Comparison of ENCODE assay signal across 30 cellular contexts in the genomic region with DNA sequence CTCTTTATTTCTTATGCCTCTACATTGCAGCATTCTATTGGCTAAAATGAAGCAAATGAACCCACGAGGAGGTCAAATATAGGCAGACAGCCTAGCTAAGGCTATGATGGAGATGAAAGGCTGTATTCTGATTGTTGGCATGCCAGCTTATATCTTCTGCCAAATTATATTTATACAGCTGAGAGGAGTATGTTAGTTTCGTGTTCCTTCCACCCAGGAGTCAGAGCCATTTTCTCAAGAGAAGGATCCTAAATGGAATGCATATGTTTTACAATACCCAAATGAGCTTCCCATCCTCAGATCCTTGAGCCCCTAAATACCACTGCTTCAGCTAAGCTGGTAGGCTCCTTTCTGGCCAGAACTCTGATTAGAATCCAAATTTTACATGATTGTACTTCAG.
"Had no signal": no experiment of that assay in that cellular context is flagged by ENCODE, and none has a peak within 500 bp of the region (broad histone marks: within the 10 kb centered on the region; RNA-seq: fewer than 3 reads in every experiment).

No MANE protein-coding gene starts in this region.

- H3K9me3 Mint-ChIP-seq: activated B cell treated with CpG ODN at 0.5 μM for 24 hours; activated CD8-positive, alpha-beta T cell treated with anti-CD3 and anti-CD28 coated beads for 36 hours; activated naive CD4-positive, alpha-beta T cell treated with anti-CD3 and anti-CD28 coated beads for 36 hours; activated naive CD4-positive, alpha-beta T cell treated with anti-CD3 and anti-CD28 coated beads, Interleukin-2, amount 50 U/mL, for 24 hours; activated naive CD8-positive, alpha-beta T cell treated with anti-CD3 and anti-CD28 coated beads for 36 hours; activated naive CD8-positive, alpha-beta T cell treated with anti-CD3 and anti-CD28 coated beads, Interleukin-2, amount 50 U/mL, for 24 hours; activated T-cell treated with anti-CD3 and anti-CD28 coated beads, Interleukin-2, amount 50 U/mL, for 4 hours; activated T-helper 17 cell treated with anti-CD3 and anti-CD28 coated beads, Interleukin-2, amount 50 U/mL, for 72 hours; endodermal cell; T-helper 2 cell treated with Interferon-gamma antibody and Interleukin-4, amounts not matched to agents 5 μg/mL and 100 μg/mL, for 36 hours had no signal

- H3K4me1 ChIP-seq: adrenal gland, body of pancreas, colonic mucosa, gastroesophageal sphincter had no signal

- H3K27me3 Mint-ChIP-seq: activated B cell treated with CpG ODN at 0.5 μM for 24 hours; activated naive CD8-positive, alpha-beta T cell treated with anti-CD3 and anti-CD28 coated beads, Interleukin-2, amount 50 U/mL, for 24 hours had no signal

- H3K27me3 ChIP-seq: adrenal gland, body of pancreas, colonic mucosa, gastroesophageal sphincter, heart right ventricle had no signal

- H3K4me3 Mint-ChIP-seq: activated B cell treated with CpG ODN at 0.5 μM for 24 hours; activated CD8-positive, alpha-beta T cell treated with anti-CD3 and anti-CD28 coated beads for 36 hours; activated naive CD4-positive, alpha-beta T cell treated with anti-CD3 and anti-CD28 coated beads for 36 hours; activated naive CD4-positive, alpha-beta T cell treated with anti-CD3 and anti-CD28 coated beads, Interleukin-2, amount 50 U/mL, for 24 hours; activated naive CD8-positive, alpha-beta T cell treated with anti-CD3 and anti-CD28 coated beads for 36 hours; activated naive CD8-positive, alpha-beta T cell treated with anti-CD3 and anti-CD28 coated beads, Interleukin-2, amount 50 U/mL, for 24 hours; activated T-cell treated with anti-CD3 and anti-CD28 coated beads, Interleukin-2, amount 50 U/mL, for 4 hours; activated T-helper 17 cell treated with anti-CD3 and anti-CD28 coated beads, Interleukin-2, amount 50 U/mL, for 72 hours; endodermal cell; T-helper 17 cell; T-helper 2 cell treated with Interferon-gamma antibody and Interleukin-4, amounts not matched to agents 5 μg/mL and 100 μg/mL, for 36 hours had no signal

- H3K4me1 Mint-ChIP-seq: activated B cell treated with CpG ODN at 0.5 μM for 24 hours; activated naive CD4-positive, alpha-beta T cell treated with anti-CD3 and anti-CD28 coated beads, Interleukin-2, amount 50 U/mL, for 24 hours; activated naive CD8-positive, alpha-beta T cell treated with anti-CD3 and anti-CD28 coated beads for 36 hours; activated naive CD8-positive, alpha-beta T cell treated with anti-CD3 and anti-CD28 coated beads, Interleukin-2, amount 50 U/mL, for 24 hours; activated T-helper 17 cell treated with anti-CD3 and anti-CD28 coated beads, Interleukin-2, amount 50 U/mL, for 72 hours had no signal

- ATAC-seq: activated CD4-positive, CD25-positive, alpha-beta regulatory T cell treated with anti-CD3 and anti-CD28 coated beads, Interleukin-2, amount 50 U/mL, for 24 hours; activated CD8-positive, alpha-beta T cell treated with anti-CD3 and anti-CD28 coated beads for 36 hours; activated naive CD8-positive, alpha-beta T cell treated with anti-CD3 and anti-CD28 coated beads, Interleukin-2, amount 50 U/mL, for 24 hours; activated T-cell treated with anti-CD3 and anti-CD28 coated beads, Interleukin-2, amount 50 U/mL, for 4 hours; activated T-helper 17 cell treated with anti-CD3 and anti-CD28 coated beads, Interleukin-2, amount 50 U/mL, for 72 hours; body of pancreas; esophagus mucosa; gastroesophageal sphincter; T-helper 17 cell had no signal

- H3K27ac ChIP-seq: adrenal gland, body of pancreas, colonic mucosa, gastroesophageal sphincter, WERI-Rb-1 had no signal

- H3K27ac Mint-ChIP-seq: activated B cell treated with CpG ODN at 0.5 μM for 24 hours; activated CD8-positive, alpha-beta T cell treated with anti-CD3 and anti-CD28 coated beads for 36 hours; activated naive CD4-positive, alpha-beta T cell treated with anti-CD3 and anti-CD28 coated beads for 36 hours; activated naive CD4-positive, alpha-beta T cell treated with anti-CD3 and anti-CD28 coated beads, Interleukin-2, amount 50 U/mL, for 24 hours; activated naive CD8-positive, alpha-beta T cell treated with anti-CD3 and anti-CD28 coated beads for 36 hours; activated naive CD8-positive, alpha-beta T cell treated with anti-CD3 and anti-CD28 coated beads, Interleukin-2, amount 50 U/mL, for 24 hours; activated T-helper 17 cell treated with anti-CD3 and anti-CD28 coated beads, Interleukin-2, amount 50 U/mL, for 72 hours; endodermal cell; T-helper 17 cell; T-helper 2 cell treated with Interferon-gamma antibody and Interleukin-4, amounts not matched to agents 5 μg/mL and 100 μg/mL, for 36 hours had no signal

- H3K36me3 ChIP-seq: adrenal gland, colonic mucosa, gastroesophageal sphincter, heart right ventricle, WERI-Rb-1 had no signal

- DNase-seq: activated B cell treated with CpG ODN at 0.5 μM for 24 hours; activated CD4-positive, alpha-beta T cell treated with anti-CD3 and anti-CD28 coated beads for 48 hours; activated CD4-positive, alpha-beta T cell treated with anti-CD3 and anti-CD28 coated beads, Interleukin-2, amount 50 U/mL, for 1 hour; activated CD4-positive, alpha-beta T cell treated with anti-CD3 and anti-CD28 coated beads, Interleukin-2, amount 50 U/mL, for 48 hours; activated CD8-positive, alpha-beta memory T cell treated with anti-CD3 and anti-CD28 coated beads for 24 hours; activated CD8-positive, alpha-beta T cell treated with anti-CD3 and anti-CD28 coated beads for 36 hours; activated effector memory CD4-positive, alpha-beta T cell treated with Interleukin-2 at 50 U/mL for 16 hours; activated naive CD4-positive, alpha-beta T cell treated with anti-CD3 and anti-CD28 coated beads for 36 hours; activated naive CD8-positive, alpha-beta T cell treated with anti-CD3 and anti-CD28 coated beads for 36 hours; activated naive CD8-positive, alpha-beta T cell treated with anti-CD3 and anti-CD28 coated beads, Interleukin-2, amount 50 U/mL, for 24 hours; activated T-cell treated with anti-CD3 and anti-CD28 coated beads, Interleukin-2, amount 50 U/mL, for 4 hours; adrenal gland; amygdala; body of pancreas; caudate nucleus; colonic mucosa; effector CD8-positive, alpha-beta T cell; endodermal cell; foreskin melanocyte; T-helper 1 cell; T-helper 17 cell; T1000; WERI-Rb-1 had no signal

- H3K9me3 ChIP-seq: adrenal gland, body of pancreas, colonic mucosa, gastroesophageal sphincter, heart right ventricle had no signal

- H3K36me3 Mint-ChIP-seq: activated naive CD4-positive, alpha-beta T cell treated with anti-CD3 and anti-CD28 coated beads, Interleukin-2, amount 50 U/mL, for 24 hours; activated naive CD8-positive, alpha-beta T cell treated with anti-CD3 and anti-CD28 coated beads for 36 hours had no signal

- H3K4me3 ChIP-seq: adrenal gland, body of pancreas, colonic mucosa, gastroesophageal sphincter, heart right ventricle had no signal
